ENCODE assay signal across 37 cellular contexts in the genomic region with DNA sequence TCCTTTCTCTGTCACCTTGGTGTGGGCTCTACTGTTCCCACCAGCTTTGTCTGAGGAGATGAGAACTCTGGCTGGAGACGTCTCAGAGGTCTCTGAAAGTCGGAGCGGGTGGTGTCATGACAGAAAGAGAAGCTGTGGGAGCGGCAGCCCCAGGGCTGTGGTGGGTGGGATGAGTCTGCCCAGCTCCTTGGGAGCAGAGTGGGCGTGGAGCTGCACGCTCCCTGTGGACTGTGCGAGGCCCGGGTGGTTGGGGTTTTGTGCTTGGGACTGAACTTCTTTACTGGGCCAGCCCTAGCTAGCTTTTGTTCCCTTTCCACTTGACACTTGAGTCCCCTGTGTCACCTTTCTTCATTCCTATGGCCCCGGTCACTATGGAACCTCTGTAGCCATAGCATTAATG. TPM values are rescaled to one million over a fixed set of nuclear protein-coding genes. Genes with fewer than 3 reads are reported as not detected.
DNase-seq lines count a peak whose midpoint lies in the region; ATAC-seq and TF ChIP-seq lines count a peak whose summit lies in the region.
"Had no signal": no experiment of that assay in that cellular context is flagged by ENCODE, and none has a peak within 500 bp of the region (broad histone marks: within the 10 kb centered on the region; RNA-seq: fewer than 3 reads in every experiment).

No MANE protein-coding gene starts in this region.

- no peak for TF ChIP-seq CTCF in RWPE1 (conservative IDR thresholded peaks at IDR 0.05; ENCODE audit: low read depth)
- no peak for TF ChIP-seq CTCF in stomach (IDR thresholded peaks at IDR 0.05)

- no peak for TF ChIP-seq EP300 in stomach (IDR thresholded peaks at IDR 0.05)

- peaks cover 9 to 37% (median 23%) of the 10 kb centered on the region in 4 donors for H3K4me1 ChIP-seq in stomach
- H3K4me1 ChIP-seq: adrenal gland, SJSA1 had no signal

- no peak overlapping the region for H3K4me3 ChIP-seq in stomach
- H3K4me3 ChIP-seq: adrenal gland, GM23338, K562, SJSA1, skin epidermis, thyroid gland had no signal

- CTCF ChIA-PET in RWPE1 (lab: Yijun Ruan, JAX) = no interaction called here

- no peak overlapping the region for H3K4me3 Mint-ChIP-seq in central memory CD8-positive, alpha-beta T cell
- H3K4me3 Mint-ChIP-seq: activated CD4-positive, alpha-beta T cell treated with anti-CD3 and anti-CD28 coated beads for 36 hours; activated CD8-positive, alpha-beta T cell treated with anti-CD3 and anti-CD28 coated beads for 36 hours; activated naive CD4-positive, alpha-beta T cell treated with anti-CD3 and anti-CD28 coated beads, Interleukin-2, amount 10 ng/mL, durations not matched to agents 7 days and 5 days; activated T-helper 1 cell treated with anti-CD3 and anti-CD28 coated beads, Interleukin-12 subunit alpha, Interleukin-12 subunit beta, Interleukin-2, Interleukin-4 antibody, amounts not matched to agents 30 ng/mL and 10 ng/mL and 1 ng/mL, durations not matched to agents 14 hours and 24 hours and 36 hours; GM23338; HFFc6; natural killer cell treated with Interleukin-12 subunit alpha and Interleukin-12 subunit beta and Interleukin-15 and Interleukin-18, amount 100 ng/mL, for 72 hours; stimulated activated naive CD8-positive, alpha-beta T cell treated with anti-CD3 and anti-CD28 coated beads, Interleukin-15, Interleukin-2, amounts not matched to agents 100 ng/mL and 50 ng/mL, for 24 hours had no signal

- no peaks in the 10 kb centered on the region for H3K36me3 ChIP-seq in stomach
- H3K36me3 ChIP-seq: adrenal gland, brain microvascular endothelial cell, SJSA1, thyroid gland had no signal

- H3K36me3 Mint-ChIP-seq in central memory CD8-positive, alpha-beta T cell (ENCODE audit: insufficient read depth) = peaks cover 1% of the 10 kb centered on the region
- H3K36me3 Mint-ChIP-seq: activated naive CD4-positive, alpha-beta T cell treated with anti-CD3 and anti-CD28 coated beads, Interleukin-2, amount 10 ng/mL, durations not matched to agents 7 days and 5 days; natural killer cell treated with Interleukin-12 subunit alpha and Interleukin-12 subunit beta and Interleukin-15 and Interleukin-18, amount 100 ng/mL, for 72 hours had no signal

- intact Hi-C loops in stomach (cut with DNase I; ENCODE audit: low total_unique reads) = no loop called here

- H3K27me3 ChIP-seq in layer of hippocampus (ENCODE audit: control insufficient read depth, insufficient read depth, low read length) = no peaks in the 10 kb centered on the region
- no peaks in the 10 kb centered on the region for H3K27me3 ChIP-seq in stomach
- H3K27me3 ChIP-seq: adrenal gland, brain microvascular endothelial cell, SJSA1, thyroid gland had no signal

- POLR2A ChIA-PET in RWPE1 (lab: Yijun Ruan, JAX; ENCODE audit: low non-redundant PET) = no interaction called here

- WGBS in stomach, 5 donors = 64 to 88% (median 85%) methylated on average over 6 to 9 of the region's 9 CpGs

- peak overlapping the region; percentile 49 for H3K27ac Mint-ChIP-seq in central memory CD8-positive, alpha-beta T cell (ENCODE audit: low read depth)
- H3K27ac Mint-ChIP-seq: activated CD4-positive, alpha-beta T cell treated with anti-CD3 and anti-CD28 coated beads for 36 hours; activated CD8-positive, alpha-beta T cell treated with anti-CD3 and anti-CD28 coated beads for 36 hours; activated naive CD4-positive, alpha-beta T cell treated with anti-CD3 and anti-CD28 coated beads, Interleukin-2, amount 10 ng/mL, durations not matched to agents 7 days and 5 days; activated T-helper 1 cell treated with anti-CD3 and anti-CD28 coated beads, Interleukin-12 subunit alpha, Interleukin-12 subunit beta, Interleukin-2, Interleukin-4 antibody, amounts not matched to agents 30 ng/mL and 10 ng/mL and 1 ng/mL, durations not matched to agents 14 hours and 24 hours and 36 hours; GM23338; HFFc6; natural killer cell treated with Interleukin-12 subunit alpha and Interleukin-12 subunit beta and Interleukin-15 and Interleukin-18, amount 100 ng/mL, for 72 hours; stimulated activated naive CD8-positive, alpha-beta T cell treated with anti-CD3 and anti-CD28 coated beads, Interleukin-15, Interleukin-2, amounts not matched to agents 100 ng/mL and 50 ng/mL, for 24 hours had no signal

- TF ChIP-seq POLR2A in stomach (IDR thresholded peaks at IDR 0.05) = no peak

- no peaks in the 10 kb centered on the region for H3K27me3 Mint-ChIP-seq in central memory CD8-positive, alpha-beta T cell
- H3K27me3 Mint-ChIP-seq: activated CD4-positive, alpha-beta T cell treated with anti-CD3 and anti-CD28 coated beads for 36 hours; activated CD8-positive, alpha-beta T cell treated with anti-CD3 and anti-CD28 coated beads for 36 hours; natural killer cell treated with Interleukin-12 subunit alpha and Interleukin-12 subunit beta and Interleukin-15 and Interleukin-18, amount 100 ng/mL, for 72 hours; stimulated activated naive CD8-positive, alpha-beta T cell treated with anti-CD3 and anti-CD28 coated beads, Interleukin-15, Interleukin-2, amounts not matched to agents 100 ng/mL and 50 ng/mL, for 24 hours had no signal

- H3K9me3 Mint-ChIP-seq in central memory CD8-positive, alpha-beta T cell = no peaks in the 10 kb centered on the region
- H3K9me3 Mint-ChIP-seq: activated CD8-positive, alpha-beta T cell treated with anti-CD3 and anti-CD28 coated beads for 36 hours; activated naive CD4-positive, alpha-beta T cell treated with anti-CD3 and anti-CD28 coated beads, Interleukin-2, amount 10 ng/mL, durations not matched to agents 7 days and 5 days; activated T-helper 1 cell treated with anti-CD3 and anti-CD28 coated beads, Interleukin-12 subunit alpha, Interleukin-12 subunit beta, Interleukin-2, Interleukin-4 antibody, amounts not matched to agents 30 ng/mL and 10 ng/mL and 1 ng/mL, durations not matched to agents 14 hours and 24 hours and 36 hours; GM23338; HFFc6; natural killer cell treated with Interleukin-12 subunit alpha and Interleukin-12 subunit beta and Interleukin-15 and Interleukin-18, amount 100 ng/mL, for 72 hours; stimulated activated naive CD8-positive, alpha-beta T cell treated with anti-CD3 and anti-CD28 coated beads, Interleukin-15, Interleukin-2, amounts not matched to agents 100 ng/mL and 50 ng/mL, for 24 hours had no signal

- H3K4me1 Mint-ChIP-seq in central memory CD8-positive, alpha-beta T cell = peaks cover 6% of the 10 kb centered on the region
- H3K4me1 Mint-ChIP-seq: activated CD4-positive, alpha-beta T cell treated with anti-CD3 and anti-CD28 coated beads for 36 hours; activated naive CD4-positive, alpha-beta T cell treated with anti-CD3 and anti-CD28 coated beads, Interleukin-2, amount 10 ng/mL, durations not matched to agents 7 days and 5 days had no signal

- DNase-seq in RWPE1 (ENCODE audit: low spot score) = no peak
- DNase-seq in central memory CD8-positive, alpha-beta T cell (ENCODE audit: low spot score in 2 of 2) = no peak
- DNase-seq in stomach = no peak
- no peak for DNase-seq in activated naive CD4-positive, alpha-beta T cell (lab: John Stamatoyannopoulos, UW)
- DNase-seq: ACHN; activated CD4-positive, alpha-beta T cell treated with anti-CD3 and anti-CD28 coated beads for 36 hours; activated CD8-positive, alpha-beta memory T cell treated with anti-CD3 and anti-CD28 coated beads, Interleukin-2, amount 50 U/mL, for 48 hours; activated CD8-positive, alpha-beta T cell treated with anti-CD3 and anti-CD28 coated beads for 36 hours; activated naive CD4-positive, alpha-beta T cell treated with anti-CD3 and anti-CD28 coated beads, Interleukin-2, amount 10 ng/mL, durations not matched to agents 7 days and 5 days; brain microvascular endothelial cell; DMS79 treated with DMSO at 0.1 percent for 48 hours; effector CD4-positive, alpha-beta T cell; GDM1; islet precursor cell; midbrain; NCI-H1105; NCI-H187 treated with DMSO at 0.1 percent for 48 hours; NCI-H2171; NCI-H510A; T-helper 9 cell had no signal

- H3K27ac ChIP-seq in RWPE1 (peak overlapping the region; percentile 88), layer of hippocampus (ENCODE audit: low read depth, low read length) (peak overlapping the region; percentile 19), stomach (peak overlapping the region in 4 of 5 donors; percentile 58 to 68 (median 62))
- H3K27ac ChIP-seq: brain microvascular endothelial cell, SJSA1, thyroid gland, VCaP had no signal

- no peak for ATAC-seq in central memory CD8-positive, alpha-beta T cell (replicated peaks; ENCODE audit: extremely low read depth, poor library complexity, severe bottlenecking)
- ATAC-seq in HG03159 (IDR thresholded peaks at IDR 0.05; ENCODE audit: unreplicated experiment) = no peak
- no peak for ATAC-seq in GM21447 (IDR thresholded peaks at IDR 0.05; ENCODE audit: unreplicated experiment)
- ATAC-seq: activated CD4-positive, alpha-beta T cell treated with anti-CD3 and anti-CD28 coated beads for 36 hours; activated CD8-positive, alpha-beta T cell treated with anti-CD3 and anti-CD28 coated beads for 36 hours; GM23338; K562; natural killer cell treated with Interleukin-12 subunit alpha and Interleukin-12 subunit beta and Interleukin-15 and Interleukin-18, amount 100 ng/mL, for 72 hours had no signal

- H3K9me3 ChIP-seq in stomach = no peaks in the 10 kb centered on the region
- H3K9me3 ChIP-seq: adrenal gland, SJSA1, thyroid gland had no signal

RNA-seq across cellular contexts. Expression of gene TOGARAM2, which starts 10.4 kb away (rescaled TPM):
- total RNA-seq in stomach = 1 to 10 TPM in 2 of 5 donors, under 1 TPM in 2, not detected in 1; 0.43 to 3.5 (median 1.00) TPM
- polyA plus RNA-seq in stomach = 1 to 10 TPM in 1 of 3 donors, under 1 TPM in 2; 0.56 to 1.2 (median 0.80) TPM
- total RNA-seq: epithelial cell of proximal tubule, HFFc6, K562, M059J, pulmonary artery endothelial cell had no signal
- polyA plus RNA-seq: K562 had no signal

Comparison
In these comparisons a context has a peak if more than half of its experiments do, and no peak if none do; other contexts are left out.
1. H3K27ac ChIP-seq: peak in every context shown above with its lines; median percentile 88 in RWPE1; 62 in stomach; 19 in layer of hippocampus.